Comparison of ENCODE assay signal across 23 cellular contexts in the genomic region with DNA sequence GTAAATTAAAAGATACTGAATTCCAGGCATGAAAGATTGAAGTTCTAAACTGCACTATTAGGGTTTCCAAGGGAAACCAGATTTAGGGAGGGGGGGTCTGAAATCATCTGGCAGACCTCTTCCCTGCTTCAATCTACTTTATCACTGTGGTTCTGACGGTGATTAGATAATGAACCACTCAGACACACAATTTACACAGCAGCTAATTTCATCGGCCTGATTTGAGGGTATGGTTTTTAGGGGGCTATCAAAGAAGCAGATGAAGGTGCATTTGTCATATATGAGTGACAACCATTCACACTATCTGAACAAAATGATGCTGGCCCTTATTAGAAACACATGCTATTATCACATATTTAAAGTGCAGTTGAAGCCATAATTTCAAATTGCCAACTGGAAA.
"Had no signal": no experiment of that assay in that cellular context is flagged by ENCODE, and none has a peak within 500 bp of the region (broad histone marks: within the 10 kb centered on the region; RNA-seq: fewer than 3 reads in every experiment).

No MANE protein-coding gene starts in this region.

- H3K36me3 ChIP-seq: gastrocnemius medialis, pancreas, right lobe of liver, thoracic aorta, upper lobe of left lung had no signal

- H3K27ac ChIP-seq: dorsolateral prefrontal cortex, epithelial cell of prostate, gastrocnemius medialis, heart left ventricle, hepatocyte, left lung, pancreas, right lobe of liver, thoracic aorta, tibial nerve, upper lobe of left lung had no signal

- H3K27me3 ChIP-seq: dorsolateral prefrontal cortex, gastrocnemius medialis, heart left ventricle, hepatocyte, left lung, pancreas, right lobe of liver, tibial nerve, upper lobe of left lung had no signal

- H3K4me1 ChIP-seq: gastrocnemius medialis, left lung, pancreas, right lobe of liver, tibial nerve, upper lobe of left lung had no signal

- H3K4me2 ChIP-seq: hepatocyte had no signal

- ATAC-seq: esophagus mucosa; gastrocnemius medialis; heart left ventricle; left cardiac atrium; left lung; naive thymus-derived CD8-positive, alpha-beta T cell; pancreas; right lobe of liver; stimulated activated naive B cell treated with anti-CD40 and anti-IgM and Interleukin-4, amounts not matched to agents 10 μg/mL and 1 μg/mL and 100 μg/mL, for 72 hours had no signal

- H3K9me3 ChIP-seq: gastrocnemius medialis, left lung, pancreas, right lobe of liver, thoracic aorta, upper lobe of left lung had no signal

- DNase-seq: dorsolateral prefrontal cortex; effector CD4-positive, alpha-beta T cell; foreskin fibroblast; gastrocnemius medialis; heart left ventricle; left cardiac atrium; left lung; naive thymus-derived CD8-positive, alpha-beta T cell; nephron progenitor cell; occipital lobe; pancreas; retina; right lobe of liver; small intestine; stimulated activated CD4-positive, alpha-beta T cell treated with anti-CD3 and anti-CD28 coated beads, Interleukin-15, amount 100 ng/mL, for 24 hours; stimulated activated CD4-positive, alpha-beta T cell treated with anti-CD3 and anti-CD28 coated beads, Interleukin-2, amount 100 ng/mL, for 48 hours; stimulated activated naive B cell treated with anti-CD40 and anti-IgM and Interleukin-4, amounts not matched to agents 10 μg/mL and 1 μg/mL and 100 μg/mL, for 72 hours; upper lobe of left lung had no signal

- H3K4me3 ChIP-seq: dorsolateral prefrontal cortex, gastrocnemius medialis, heart left ventricle, hepatocyte, left lung, pancreas, right lobe of liver, thoracic aorta, tibial nerve, upper lobe of left lung had no signal
